ENCODE assay signal across 1 cellular context in the genomic region with DNA sequence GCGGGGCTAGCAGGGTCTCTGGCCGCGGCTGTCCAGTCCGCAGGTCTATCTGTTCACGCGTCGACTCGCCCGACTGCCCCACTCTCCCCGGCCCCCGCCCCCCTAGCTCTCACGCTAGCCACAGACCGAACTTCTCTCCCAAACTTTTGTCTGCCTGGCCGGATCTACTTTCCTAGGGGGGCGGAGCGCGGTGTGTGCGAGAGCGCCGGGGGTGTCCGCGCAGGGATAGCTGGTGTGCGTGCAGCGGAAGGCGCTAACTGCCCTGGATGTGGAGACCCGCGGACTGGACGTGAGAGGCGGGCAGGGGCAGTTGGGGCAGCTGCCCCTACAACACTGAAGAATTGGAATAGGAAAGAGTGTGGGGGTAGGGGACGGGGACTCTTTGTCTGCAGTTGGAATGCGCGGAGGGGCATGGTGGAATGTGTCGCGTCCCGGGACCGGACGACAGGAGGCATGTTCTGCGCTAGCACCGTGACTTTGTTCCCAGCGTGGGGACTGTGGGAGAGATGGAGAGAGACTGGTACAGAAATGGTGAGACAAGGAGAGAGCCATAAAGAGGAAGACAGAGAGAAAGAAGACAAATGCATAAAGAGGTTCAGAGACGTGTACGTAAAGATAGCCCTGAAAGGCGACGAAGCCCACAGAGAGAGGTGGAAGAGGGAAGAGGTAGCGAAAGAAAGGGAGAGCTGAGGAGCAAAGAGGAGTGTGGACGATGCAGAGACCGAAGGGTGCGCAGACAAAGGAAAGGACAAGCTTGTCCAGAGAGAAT.
TF ChIP-seq lines count a peak whose summit lies in the region.

A gene (minus strand): TSS at position 75 of the 769 bp plus-strand sequence. CDS start 285 bp downstream, outside the sequence.

TF ChIP-seq in HepG2, 621 proteins besides CTCF, POLR2A, EP300 and RAD21 (continued from another document and continues in another):
- TF ChIP-seq, protein P1, sequence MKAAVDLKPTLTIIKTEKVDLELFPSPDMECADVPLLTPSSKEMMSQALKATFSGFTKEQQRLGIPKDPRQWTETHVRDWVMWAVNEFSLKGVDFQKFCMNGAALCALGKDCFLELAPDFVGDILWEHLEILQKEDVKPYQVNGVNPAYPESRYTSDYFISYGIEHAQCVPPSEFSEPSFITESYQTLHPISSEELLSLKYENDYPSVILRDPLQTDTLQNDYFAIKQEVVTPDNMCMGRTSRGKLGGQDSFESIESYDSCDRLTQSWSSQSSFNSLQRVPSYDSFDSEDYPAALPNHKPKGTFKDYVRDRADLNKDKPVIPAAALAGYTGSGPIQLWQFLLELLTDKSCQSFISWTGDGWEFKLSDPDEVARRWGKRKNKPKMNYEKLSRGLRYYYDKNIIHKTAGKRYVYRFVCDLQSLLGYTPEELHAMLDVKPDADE (CRISPR knock-in tag; IDR thresholded peaks at IDR 0.05) = no peak
- peak; percentile 44; the same call in 1 of the 2 replicates for TF ChIP-seq ELF3 (CRISPR knock-in tag; IDR thresholded peaks at IDR 0.05)
- no peak for TF ChIP-seq SP4 (CRISPR knock-in tag; IDR thresholded peaks at IDR 0.05)
- TF ChIP-seq JUND (CRISPR knock-in tag; IDR thresholded peaks at IDR 0.05) = no peak
- TF ChIP-seq ZNF432 (CRISPR knock-in tag; IDR thresholded peaks at IDR 0.05; ENCODE audit: borderline replicate concordance) = no peak
- TF ChIP-seq FOXA1 (IDR thresholded peaks at IDR 0.05) = peak; percentile 6; the same call in 1 of the 2 replicates
- TF ChIP-seq FOXA1 (CRISPR knock-in tag; IDR thresholded peaks at IDR 0.05) = peak; percentile 66
- TF ChIP-seq, protein P2, sequence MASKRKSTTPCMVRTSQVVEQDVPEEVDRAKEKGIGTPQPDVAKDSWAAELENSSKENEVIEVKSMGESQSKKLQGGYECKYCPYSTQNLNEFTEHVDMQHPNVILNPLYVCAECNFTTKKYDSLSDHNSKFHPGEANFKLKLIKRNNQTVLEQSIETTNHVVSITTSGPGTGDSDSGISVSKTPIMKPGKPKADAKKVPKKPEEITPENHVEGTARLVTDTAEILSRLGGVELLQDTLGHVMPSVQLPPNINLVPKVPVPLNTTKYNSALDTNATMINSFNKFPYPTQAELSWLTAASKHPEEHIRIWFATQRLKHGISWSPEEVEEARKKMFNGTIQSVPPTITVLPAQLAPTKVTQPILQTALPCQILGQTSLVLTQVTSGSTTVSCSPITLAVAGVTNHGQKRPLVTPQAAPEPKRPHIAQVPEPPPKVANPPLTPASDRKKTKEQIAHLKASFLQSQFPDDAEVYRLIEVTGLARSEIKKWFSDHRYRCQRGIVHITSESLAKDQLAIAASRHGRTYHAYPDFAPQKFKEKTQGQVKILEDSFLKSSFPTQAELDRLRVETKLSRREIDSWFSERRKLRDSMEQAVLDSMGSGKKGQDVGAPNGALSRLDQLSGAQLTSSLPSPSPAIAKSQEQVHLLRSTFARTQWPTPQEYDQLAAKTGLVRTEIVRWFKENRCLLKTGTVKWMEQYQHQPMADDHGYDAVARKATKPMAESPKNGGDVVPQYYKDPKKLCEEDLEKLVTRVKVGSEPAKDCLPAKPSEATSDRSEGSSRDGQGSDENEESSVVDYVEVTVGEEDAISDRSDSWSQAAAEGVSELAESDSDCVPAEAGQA (IDR thresholded peaks at IDR 0.05; ENCODE audit: low read depth) = peak; percentile 84
- TF ChIP-seq, protein P2 (CRISPR knock-in tag; IDR thresholded peaks at IDR 0.05; ENCODE audit: borderline replicate concordance) = no peak
- TF ChIP-seq SNAPC2 (CRISPR knock-in tag; IDR thresholded peaks at IDR 0.05) = no peak
- TF ChIP-seq, protein P3, sequence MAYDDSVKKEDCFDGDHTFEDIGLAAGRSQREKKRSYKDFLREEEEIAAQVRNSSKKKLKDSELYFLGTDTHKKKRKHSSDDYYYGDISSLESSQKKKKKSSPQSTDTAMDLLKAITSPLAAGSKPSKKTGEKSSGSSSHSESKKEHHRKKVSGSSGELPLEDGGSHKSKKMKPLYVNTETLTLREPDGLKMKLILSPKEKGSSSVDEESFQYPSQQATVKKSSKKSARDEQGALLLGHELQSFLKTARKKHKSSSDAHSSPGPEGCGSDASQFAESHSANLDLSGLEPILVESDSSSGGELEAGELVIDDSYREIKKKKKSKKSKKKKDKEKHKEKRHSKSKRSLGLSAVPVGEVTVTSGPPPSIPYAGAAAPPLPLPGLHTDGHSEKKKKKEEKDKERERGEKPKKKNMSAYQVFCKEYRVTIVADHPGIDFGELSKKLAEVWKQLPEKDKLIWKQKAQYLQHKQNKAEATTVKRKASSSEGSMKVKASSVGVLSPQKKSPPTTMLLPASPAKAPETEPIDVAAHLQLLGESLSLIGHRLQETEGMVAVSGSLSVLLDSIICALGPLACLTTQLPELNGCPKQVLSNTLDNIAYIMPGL (CRISPR knock-in tag; IDR thresholded peaks at IDR 0.05; ENCODE audit: borderline replicate concordance in 1 of 2, low read depth in 1 of 2) = peak; percentile 99 to 100
- TF ChIP-seq, protein P4, sequence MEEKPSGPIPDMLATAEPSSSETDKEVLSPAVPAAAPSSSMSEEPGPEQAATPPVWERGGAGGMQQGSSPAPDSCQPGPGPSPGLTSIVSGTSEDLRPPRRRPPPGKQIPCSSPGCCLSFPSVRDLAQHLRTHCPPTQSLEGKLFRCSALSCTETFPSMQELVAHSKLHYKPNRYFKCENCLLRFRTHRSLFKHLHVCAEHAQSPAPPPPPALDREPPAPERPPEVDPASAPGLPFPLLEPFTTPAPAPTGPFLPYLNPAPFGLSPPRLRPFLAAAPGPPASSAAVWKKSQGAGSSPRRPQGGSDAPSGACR (CRISPR knock-in tag; IDR thresholded peaks at IDR 0.05) = no peak
- 0 out of 2 replicates have a peak, but pooled peaks have one; percentile 30 for TF ChIP-seq ZNF7 (CRISPR knock-in tag; IDR thresholded peaks at IDR 0.05)
- TF ChIP-seq RXRB (CRISPR knock-in tag; IDR thresholded peaks at IDR 0.05; ENCODE audit: borderline replicate concordance) = peak; percentile 87
- no peak; the same call in 1 of the 2 replicates for TF ChIP-seq ZNF484 (CRISPR knock-in tag; IDR thresholded peaks at IDR 0.05; ENCODE audit: borderline replicate concordance, low read depth)
- peak; percentile 72; the same call in 1 of the 2 replicates for TF ChIP-seq ZNF747 (CRISPR knock-in tag; IDR thresholded peaks at IDR 0.05; ENCODE audit: borderline replicate concordance)
- TF ChIP-seq MBNL3 (CRISPR knock-in tag; conservative IDR thresholded peaks at IDR 0.05) = no peak
- TF ChIP-seq, protein P5, sequence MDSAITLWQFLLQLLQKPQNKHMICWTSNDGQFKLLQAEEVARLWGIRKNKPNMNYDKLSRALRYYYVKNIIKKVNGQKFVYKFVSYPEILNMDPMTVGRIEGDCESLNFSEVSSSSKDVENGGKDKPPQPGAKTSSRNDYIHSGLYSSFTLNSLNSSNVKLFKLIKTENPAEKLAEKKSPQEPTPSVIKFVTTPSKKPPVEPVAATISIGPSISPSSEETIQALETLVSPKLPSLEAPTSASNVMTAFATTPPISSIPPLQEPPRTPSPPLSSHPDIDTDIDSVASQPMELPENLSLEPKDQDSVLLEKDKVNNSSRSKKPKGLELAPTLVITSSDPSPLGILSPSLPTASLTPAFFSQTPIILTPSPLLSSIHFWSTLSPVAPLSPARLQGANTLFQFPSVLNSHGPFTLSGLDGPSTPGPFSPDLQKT (CRISPR knock-in tag; IDR thresholded peaks at IDR 0.05; ENCODE audit: borderline replicate concordance) = no peak
- TF ChIP-seq ARNTL (CRISPR knock-in tag; IDR thresholded peaks at IDR 0.05) = peak; percentile 92
- no peak for TF ChIP-seq CAMTA2 (CRISPR knock-in tag; IDR thresholded peaks at IDR 0.05; ENCODE audit: borderline replicate concordance)
- TF ChIP-seq, protein P6, sequence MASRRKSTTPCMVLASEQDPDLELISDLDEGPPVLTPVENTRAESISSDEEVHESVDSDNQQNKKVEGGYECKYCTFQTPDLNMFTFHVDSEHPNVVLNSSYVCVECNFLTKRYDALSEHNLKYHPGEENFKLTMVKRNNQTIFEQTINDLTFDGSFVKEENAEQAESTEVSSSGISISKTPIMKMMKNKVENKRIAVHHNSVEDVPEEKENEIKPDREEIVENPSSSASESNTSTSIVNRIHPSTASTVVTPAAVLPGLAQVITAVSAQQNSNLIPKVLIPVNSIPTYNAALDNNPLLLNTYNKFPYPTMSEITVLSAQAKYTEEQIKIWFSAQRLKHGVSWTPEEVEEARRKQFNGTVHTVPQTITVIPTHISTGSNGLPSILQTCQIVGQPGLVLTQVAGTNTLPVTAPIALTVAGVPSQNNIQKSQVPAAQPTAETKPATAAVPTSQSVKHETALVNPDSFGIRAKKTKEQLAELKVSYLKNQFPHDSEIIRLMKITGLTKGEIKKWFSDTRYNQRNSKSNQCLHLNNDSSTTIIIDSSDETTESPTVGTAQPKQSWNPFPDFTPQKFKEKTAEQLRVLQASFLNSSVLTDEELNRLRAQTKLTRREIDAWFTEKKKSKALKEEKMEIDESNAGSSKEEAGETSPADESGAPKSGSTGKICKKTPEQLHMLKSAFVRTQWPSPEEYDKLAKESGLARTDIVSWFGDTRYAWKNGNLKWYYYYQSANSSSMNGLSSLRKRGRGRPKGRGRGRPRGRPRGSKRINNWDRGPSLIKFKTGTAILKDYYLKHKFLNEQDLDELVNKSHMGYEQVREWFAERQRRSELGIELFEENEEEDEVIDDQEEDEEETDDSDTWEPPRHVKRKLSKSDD (CRISPR knock-in tag; IDR thresholded peaks at IDR 0.05; ENCODE audit: low read depth) = no peak
- TF ChIP-seq, protein P7, sequence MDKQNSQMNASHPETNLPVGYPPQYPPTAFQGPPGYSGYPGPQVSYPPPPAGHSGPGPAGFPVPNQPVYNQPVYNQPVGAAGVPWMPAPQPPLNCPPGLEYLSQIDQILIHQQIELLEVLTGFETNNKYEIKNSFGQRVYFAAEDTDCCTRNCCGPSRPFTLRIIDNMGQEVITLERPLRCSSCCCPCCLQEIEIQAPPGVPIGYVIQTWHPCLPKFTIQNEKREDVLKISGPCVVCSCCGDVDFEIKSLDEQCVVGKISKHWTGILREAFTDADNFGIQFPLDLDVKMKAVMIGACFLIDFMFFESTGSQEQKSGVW (CRISPR knock-in tag; IDR thresholded peaks at IDR 0.05; ENCODE audit: borderline replicate concordance) = no peak
- TF ChIP-seq, protein P8, sequence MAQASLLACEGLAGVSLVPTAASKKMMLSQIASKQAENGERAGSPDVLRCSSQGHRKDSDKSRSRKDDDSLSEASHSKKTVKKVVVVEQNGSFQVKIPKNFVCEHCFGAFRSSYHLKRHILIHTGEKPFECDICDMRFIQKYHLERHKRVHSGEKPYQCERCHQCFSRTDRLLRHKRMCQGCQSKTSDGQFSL (CRISPR knock-in tag; IDR thresholded peaks at IDR 0.05) = no peak
- TF ChIP-seq, protein P9, sequence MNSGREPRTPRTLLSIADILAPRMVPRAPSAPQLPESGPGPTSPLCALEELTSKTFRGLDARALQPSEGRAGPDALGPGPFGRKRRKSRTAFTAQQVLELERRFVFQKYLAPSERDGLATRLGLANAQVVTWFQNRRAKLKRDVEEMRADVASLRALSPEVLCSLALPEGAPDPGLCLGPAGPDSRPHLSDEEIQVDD (CRISPR knock-in tag; IDR thresholded peaks at IDR 0.05; ENCODE audit: borderline replicate concordance) = peak; percentile 91
- no peak for TF ChIP-seq ZNF605 (CRISPR knock-in tag; IDR thresholded peaks at IDR 0.05)
- peak; percentile 97 for TF ChIP-seq SP5 (CRISPR knock-in tag; IDR thresholded peaks at IDR 0.05; ENCODE audit: borderline replicate concordance, low read depth)
- TF ChIP-seq, protein P10, sequence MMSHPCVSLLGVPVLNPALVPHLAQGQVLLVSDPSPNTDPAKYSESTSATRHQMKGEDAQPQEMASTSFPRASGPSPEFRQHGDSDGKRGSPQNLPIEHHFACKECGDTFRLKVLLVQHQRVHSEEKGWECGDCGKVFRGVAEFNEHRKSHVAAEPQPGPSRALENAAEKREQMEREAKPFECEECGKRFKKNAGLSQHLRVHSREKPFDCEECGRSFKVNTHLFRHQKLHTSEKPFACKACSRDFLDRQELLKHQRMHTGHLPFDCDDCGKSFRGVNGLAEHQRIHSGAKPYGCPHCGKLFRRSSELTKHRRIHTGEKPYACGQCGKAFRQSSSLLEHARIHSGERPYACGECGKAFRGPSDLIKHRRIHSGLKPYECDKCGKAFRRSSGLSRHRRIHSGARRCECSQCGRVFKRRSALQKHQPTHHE (CRISPR knock-in tag; IDR thresholded peaks at IDR 0.05; ENCODE audit: borderline replicate concordance) = no peak
- TF ChIP-seq ZNF180 (CRISPR knock-in tag; IDR thresholded peaks at IDR 0.05; ENCODE audit: borderline replicate concordance, low read depth) = no peak
- TF ChIP-seq KLF13 (CRISPR knock-in tag; IDR thresholded peaks at IDR 0.05) = peak; percentile 92; the same call in 1 of the 2 replicates
- TF ChIP-seq ZNF572 (CRISPR knock-in tag; IDR thresholded peaks at IDR 0.05) = no peak
- no peak for TF ChIP-seq YEATS4 (CRISPR knock-in tag; IDR thresholded peaks at IDR 0.05; ENCODE audit: borderline replicate concordance)
- TF ChIP-seq DR1 (CRISPR knock-in tag; IDR thresholded peaks at IDR 0.05) = no peak
- peak; percentile 65; the same call in 1 of the 2 replicates for TF ChIP-seq SIX1 (CRISPR knock-in tag; IDR thresholded peaks at IDR 0.05; ENCODE audit: borderline replicate concordance)
- TF ChIP-seq ZNF772 (CRISPR knock-in tag; IDR thresholded peaks at IDR 0.05) = peak; percentile 96; the same call in 1 of the 2 replicates
- no peak for TF ChIP-seq MED13 (CRISPR knock-in tag; IDR thresholded peaks at IDR 0.05)
- TF ChIP-seq DNMT3B (CRISPR knock-in tag; conservative IDR thresholded peaks at IDR 0.05) = no peak
- TF ChIP-seq, protein P11, sequence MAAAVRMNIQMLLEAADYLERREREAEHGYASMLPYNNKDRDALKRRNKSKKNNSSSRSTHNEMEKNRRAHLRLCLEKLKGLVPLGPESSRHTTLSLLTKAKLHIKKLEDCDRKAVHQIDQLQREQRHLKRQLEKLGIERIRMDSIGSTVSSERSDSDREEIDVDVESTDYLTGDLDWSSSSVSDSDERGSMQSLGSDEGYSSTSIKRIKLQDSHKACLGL (CRISPR knock-in tag; IDR thresholded peaks at IDR 0.05) = no peak
- no peak for TF ChIP-seq ZNF776 (CRISPR knock-in tag; IDR thresholded peaks at IDR 0.05)
- no peak for TF ChIP-seq ONECUT2 (CRISPR knock-in tag; IDR thresholded peaks at IDR 0.05)
- TF ChIP-seq NFRKB (IDR thresholded peaks at IDR 0.05) = peak; percentile 56; the same call in 1 of the 2 replicates
- peak; percentile 84 for TF ChIP-seq EEA1 (CRISPR knock-in tag; IDR thresholded peaks at IDR 0.05; ENCODE audit: borderline replicate concordance)
- peak; percentile 95 for TF ChIP-seq ZFP1 (CRISPR knock-in tag; IDR thresholded peaks at IDR 0.05)
